In the genomic region with DNA sequence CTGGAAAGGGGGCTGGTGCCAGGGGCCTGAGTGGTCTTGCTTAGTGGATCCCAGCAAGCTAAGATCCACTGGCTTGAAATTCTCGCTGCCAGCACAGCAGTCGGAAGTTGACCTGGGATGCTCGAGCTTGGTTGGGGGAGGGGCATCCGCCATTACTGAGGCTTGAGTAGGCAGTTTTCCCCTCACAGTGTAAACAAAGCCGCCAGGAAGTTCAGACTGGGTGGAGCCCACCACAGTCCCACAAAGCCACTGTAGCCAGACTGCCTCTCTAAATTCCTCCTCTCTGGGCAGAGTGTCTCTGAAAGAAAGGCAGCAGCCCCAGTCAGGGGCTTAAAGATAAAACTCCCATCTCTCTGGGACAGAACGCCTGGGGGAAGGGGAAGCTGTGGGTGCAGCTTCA, we compare ENCODE assay signal across 7 cellular contexts.
DNase-seq lines count a peak whose midpoint lies in the region; ATAC-seq and TF ChIP-seq lines count a peak whose summit lies in the region.
"Not testable (repeated sequence)": the region's sequence is repeated elsewhere in the genome, so short reads cannot be mapped to it uniquely, and the experiment has no call there.

No MANE protein-coding gene starts in this region.

- CTCF ChIA-PET in WTC11 (lab: Charles Lee), result not testable (repeated sequence)

- peaks cover 19% of the 10 kb centered on the region for H3K36me3 Mint-ChIP-seq in WTC11

- DNase-seq in Daoy (ENCODE audit: low read depth) (peak; percentile 5), HT1080 (ENCODE audit: low read depth) (peak; percentile 24), NCI-H748 treated with DMSO at 0.1 percent for 48 hours (lab: John Stamatoyannopoulos, UW) (peak; percentile 6), SW480 (ENCODE audit: low spot score) (peak; percentile 23), WTC11 (ENCODE audit: low spot score) (peak; percentile 42), mesendoderm (peak; percentile 46)
- not testable (repeated sequence) for DNase-seq in smooth muscle cell (lab: John Stamatoyannopoulos, UW; ENCODE audit: unreplicated experiment)

- not testable (repeated sequence) for H3K27me3 ChIP-seq in mesendoderm (ENCODE audit: insufficient read depth, low read length, poor library complexity); smooth muscle cell (ENCODE audit: low read depth)

- not testable (repeated sequence) for H2BK120ac ChIP-seq in mesendoderm (ENCODE audit: low read depth, low read length)

- H3K9me3 ChIP-seq in smooth muscle cell (replicated peaks; ENCODE audit: low read depth), result not testable (repeated sequence)

- POLR2A ChIA-PET in WTC11 (lab: Charles Lee), result not testable (repeated sequence)

- H3K27me3 Mint-ChIP-seq in WTC11 (ENCODE audit: low read depth), result peaks cover 10% of the 10 kb centered on the region; the same call in 1 of the 2 replicates

- peaks cover 13% of the 10 kb centered on the region for H3K4me1 Mint-ChIP-seq in WTC11

- H3K4me3 Mint-ChIP-seq in WTC11, result not testable (repeated sequence)

- not testable (repeated sequence) for H3K27ac ChIP-seq in mesendoderm (ENCODE audit: low read depth, low read length); smooth muscle cell (ENCODE audit: low read depth)

- not testable (repeated sequence) for H2AK5ac ChIP-seq in mesendoderm (ENCODE audit: low read length)

- not testable (repeated sequence) for H4K5ac ChIP-seq in mesendoderm (ENCODE audit: low read length)

- not testable (repeated sequence) for H3K23ac ChIP-seq in mesendoderm (ENCODE audit: low read length)

- H2BK5ac ChIP-seq in mesendoderm (ENCODE audit: low read length), result not testable (repeated sequence)

- H2AFZ ChIP-seq in smooth muscle cell (ENCODE audit: low read depth), result not testable (repeated sequence)

- H3K79me1 ChIP-seq in mesendoderm (ENCODE audit: low read length), result not testable (repeated sequence)

- not testable (repeated sequence) for H3K4me1 ChIP-seq in mesendoderm (ENCODE audit: control insufficient read depth, low read depth, low read length); smooth muscle cell (ENCODE audit: low read depth)

- not testable (repeated sequence) for H4K20me1 ChIP-seq in smooth muscle cell (ENCODE audit: low read depth)

- not testable (repeated sequence) for H4K8ac ChIP-seq in mesendoderm (ENCODE audit: low read depth, low read length)

- H3K4me3 ChIP-seq in mesendoderm (ENCODE audit: low read length); smooth muscle cell: not testable (repeated sequence)

- ATAC-seq in WTC11, result not testable (repeated sequence)

- H3K18ac ChIP-seq in mesendoderm (ENCODE audit: low read length), result not testable (repeated sequence)

- WGBS in mesendoderm (ENCODE audit: extremely low coverage, insufficient coverage, low lambda C conversion rate), result no CpG with 5 or more reads among the region's 6 CpGs
- 36% methylated on average over 6 of the region's 6 CpGs for WGBS in smooth muscle cell (ENCODE audit: low lambda C conversion rate)

- not testable (repeated sequence) for H3K9ac ChIP-seq in mesendoderm (ENCODE audit: low read length); smooth muscle cell (ENCODE audit: low read depth)

- not testable (repeated sequence) for H3K4me2 ChIP-seq in mesendoderm (ENCODE audit: low read length)
- H3K4me2 ChIP-seq in smooth muscle cell, result peak overlapping the region; percentile 48

- not testable (repeated sequence) for H3K79me2 ChIP-seq in mesendoderm (ENCODE audit: control insufficient read depth, insufficient read depth, low read length); smooth muscle cell (ENCODE audit: low read depth)

- H3K27ac Mint-ChIP-seq in WTC11, result not testable (repeated sequence)

- not testable (repeated sequence) for H3K36me3 ChIP-seq in mesendoderm (ENCODE audit: control insufficient read depth, insufficient read depth, low read length); smooth muscle cell (ENCODE audit: low read depth)

- not testable (repeated sequence) for H3K56ac ChIP-seq in mesendoderm (ENCODE audit: low read length)

- H3F3A ChIP-seq in smooth muscle cell (ENCODE audit: low read depth), result not testable (repeated sequence)

- not testable (repeated sequence) for H3K4ac ChIP-seq in mesendoderm (ENCODE audit: low read depth, low read length)

- peaks cover 54% of the 10 kb centered on the region for H3K9me3 Mint-ChIP-seq in WTC11

- not testable (repeated sequence) for H2BK15ac ChIP-seq in mesendoderm (replicated peaks; ENCODE audit: low read depth)

- TF ChIP-seq CTCF in WTC11 (IDR thresholded peaks at IDR 0.05); smooth muscle cell (IDR thresholded peaks at IDR 0.05; ENCODE audit: borderline replicate concordance, insufficient read depth, poor library complexity, severe bottlenecking): not testable (repeated sequence)
